18 cellular contexts compared by ENCODE assay signal in genomic region chr6:31721351-31722020, GRCh38. TPM values are rescaled to one million over a fixed set of nuclear protein-coding genes. Genes with fewer than 3 reads are reported as not detected.
A peak's percentile ranks its signal among the peaks of the same experiment; 100 is the strongest.
DNase-seq lines count a peak whose midpoint lies in the region; ATAC-seq and TF ChIP-seq lines count a peak whose summit lies in the region.
"Had no signal": no experiment of that assay in that cellular context is flagged by ENCODE, and none has a peak within 500 bp of the region (broad histone marks: within the 10 kb centered on the region; RNA-seq: fewer than 3 reads in every experiment).

TSS of gene LY6G6C (minus strand) at chr6:31721746. CDS start at chr6:31721679, 67 bp downstream.

- H3K27ac Mint-ChIP-seq in activated naive CD4-positive, alpha-beta T cell treated with anti-CD3 and anti-CD28 coated beads, Interleukin-2, amount 50 U/mL, for 72 hours: peak within 1 kb of the TSS; percentile 2 to 63
- no peak within 1 kb of the TSS for H3K27ac Mint-ChIP-seq in activated naive CD4-positive, alpha-beta T cell treated with anti-CD3 and anti-CD28 coated beads, Interleukin-2, amount 10 ng/mL, durations not matched to agents 7 days and 5 days
- H3K27ac Mint-ChIP-seq in activated T-helper 17 cell treated with anti-CD3 and anti-CD28 coated beads, Interleukin-2, amount 50 U/mL, for 72 hours: peak within 1 kb of the TSS; percentile 71
- no peak within 1 kb of the TSS for H3K27ac Mint-ChIP-seq in activated CD4-positive, alpha-beta memory T cell treated with anti-CD3 and anti-CD28 coated beads for 36 hours
- H3K27ac Mint-ChIP-seq: CD4-positive, alpha-beta T cell had no signal

- no peak for ATAC-seq in activated naive CD4-positive, alpha-beta T cell treated with anti-CD3 and anti-CD28 coated beads, Interleukin-2, amount 50 U/mL, for 72 hours
- no peak for ATAC-seq in activated T-helper 17 cell treated with anti-CD3 and anti-CD28 coated beads, Interleukin-2, amount 50 U/mL, for 72 hours (replicated peaks)
- no peak for ATAC-seq in GM18519 (IDR thresholded peaks at IDR 0.05; ENCODE audit: low FRiP score, unreplicated experiment)
- ATAC-seq: A549 had no signal

- no peaks in the 10 kb centered on the region for H3K27me3 ChIP-seq in spleen (replicated peaks in 1 of 7)
- H3K27me3 ChIP-seq: SJSA1 had no signal

- TF ChIP-seq POLR2A in lower leg skin (IDR thresholded peaks at IDR 0.05): no peak
- no peak for TF ChIP-seq POLR2A in spleen (IDR thresholded peaks at IDR 0.05)

- H3K27me3 Mint-ChIP-seq in activated naive CD4-positive, alpha-beta T cell treated with anti-CD3 and anti-CD28 coated beads, Interleukin-2, amount 10 ng/mL, durations not matched to agents 7 days and 5 days: peaks cover 30% of the 10 kb centered on the region
- H3K27me3 Mint-ChIP-seq in activated T-helper 17 cell treated with anti-CD3 and anti-CD28 coated beads, Interleukin-2, amount 50 U/mL, for 72 hours: no peaks in the 10 kb centered on the region
- H3K27me3 Mint-ChIP-seq in activated CD4-positive, alpha-beta memory T cell treated with anti-CD3 and anti-CD28 coated beads for 36 hours: no peaks in the 10 kb centered on the region
- H3K27me3 Mint-ChIP-seq: CD4-positive, alpha-beta T cell; IgD-negative memory B cell had no signal

- H3K36me3 ChIP-seq in spleen: peaks cover 0 to 18% (median 0%) of the 10 kb centered on the region in 6 donors

- POLR2A ChIA-PET in activated CD4-positive, alpha-beta memory T cell treated with anti-CD3 and anti-CD28 coated beads for 36 hours (lab: Charles Lee): no interaction called here

- DNase-seq in activated naive CD4-positive, alpha-beta T cell treated with anti-CD3 and anti-CD28 coated beads, Interleukin-2, amount 50 U/mL, for 72 hours (ENCODE audit: low spot score in 2 of 2): no peak
- no peak for DNase-seq in activated naive CD4-positive, alpha-beta T cell treated with anti-CD3 and anti-CD28 coated beads, Interleukin-2, amount 10 ng/mL, durations not matched to agents 7 days and 5 days
- DNase-seq in lower leg skin (ENCODE audit: low spot score in 2 of 2) (no peak), spleen (peak; percentile 61), head of caudate nucleus (no peak)
- DNase-seq in activated CD4-positive, alpha-beta memory T cell treated with anti-CD3 and anti-CD28 coated beads for 36 hours: no peak
- DNase-seq: CD4-positive, alpha-beta T cell; DMS79 treated with DMSO at 0.1 percent for 48 hours; GF-D8; NCI-H1436; NCI-H2029 treated with DMSO at 0.1 percent for 48 hours; NCI-H524 treated with DMSO at 0.1 percent for 48 hours had no signal

- no peaks in the 10 kb centered on the region for H3K9me3 Mint-ChIP-seq in activated naive CD4-positive, alpha-beta T cell treated with anti-CD3 and anti-CD28 coated beads, Interleukin-2, amount 50 U/mL, for 72 hours
- no peaks in the 10 kb centered on the region for H3K9me3 Mint-ChIP-seq in activated naive CD4-positive, alpha-beta T cell treated with anti-CD3 and anti-CD28 coated beads, Interleukin-2, amount 10 ng/mL, durations not matched to agents 7 days and 5 days
- H3K9me3 Mint-ChIP-seq in activated T-helper 17 cell treated with anti-CD3 and anti-CD28 coated beads, Interleukin-2, amount 50 U/mL, for 72 hours: no peaks in the 10 kb centered on the region
- no peaks in the 10 kb centered on the region for H3K9me3 Mint-ChIP-seq in activated CD4-positive, alpha-beta memory T cell treated with anti-CD3 and anti-CD28 coated beads for 36 hours
- H3K9me3 Mint-ChIP-seq: CD4-positive, alpha-beta T cell; IgD-negative memory B cell had no signal

- H3K4me1 ChIP-seq in spleen: peaks cover 5 to 25% (median 14%) of the 10 kb centered on the region in 6 donors
- H3K4me1 ChIP-seq: A549, SJSA1 had no signal

- WGBS in lower leg skin, 2 donors: 80 to 91% methylated on average over 4 of the region's 4 CpGs
- 77 to 94% (median 85%) methylated on average over 3 to 4 of the region's 4 CpGs for WGBS in spleen, 5 donors

- H3K4me3 Mint-ChIP-seq in activated naive CD4-positive, alpha-beta T cell treated with anti-CD3 and anti-CD28 coated beads, Interleukin-2, amount 10 ng/mL, durations not matched to agents 7 days and 5 days: no peak within 1 kb of the TSS
- H3K4me3 Mint-ChIP-seq in activated T-helper 17 cell treated with anti-CD3 and anti-CD28 coated beads, Interleukin-2, amount 50 U/mL, for 72 hours: no peak within 1 kb of the TSS
- H3K4me3 Mint-ChIP-seq in activated CD4-positive, alpha-beta memory T cell treated with anti-CD3 and anti-CD28 coated beads for 36 hours: no peak within 1 kb of the TSS
- H3K4me3 Mint-ChIP-seq: CD4-positive, alpha-beta T cell; IgD-negative memory B cell had no signal

- peaks cover 22% of the 10 kb centered on the region for H3K4me1 Mint-ChIP-seq in activated naive CD4-positive, alpha-beta T cell treated with anti-CD3 and anti-CD28 coated beads, Interleukin-2, amount 10 ng/mL, durations not matched to agents 7 days and 5 days
- peaks cover 15% of the 10 kb centered on the region for H3K4me1 Mint-ChIP-seq in activated T-helper 17 cell treated with anti-CD3 and anti-CD28 coated beads, Interleukin-2, amount 50 U/mL, for 72 hours
- peaks cover 10% of the 10 kb centered on the region for H3K4me1 Mint-ChIP-seq in activated CD4-positive, alpha-beta memory T cell treated with anti-CD3 and anti-CD28 coated beads for 36 hours (ENCODE audit: low read depth)

- no peaks in the 10 kb centered on the region for H3K9me3 ChIP-seq in spleen
- H3K9me3 ChIP-seq: A549, SJSA1 had no signal

- H3K4me3 ChIP-seq in lower leg skin (ENCODE audit: low read depth, poor library complexity, severe bottlenecking) (no peak within 1 kb of the TSS), spleen (no peak within 1 kb of the TSS)
- H3K4me3 ChIP-seq: A549, SJSA1 had no signal

- CTCF ChIA-PET in activated naive CD4-positive, alpha-beta T cell treated with anti-CD3 and anti-CD28 coated beads, Interleukin-2, amount 10 ng/mL, durations not matched to agents 7 days and 5 days (lab: Charles Lee): interaction anchor here (1.3 kb wide), 1 partner anchor 49 kb away, joined by 3 read pairs; no protein-coding TSS in a partner anchor
- CTCF ChIA-PET in activated CD4-positive, alpha-beta memory T cell treated with anti-CD3 and anti-CD28 coated beads for 36 hours (lab: Charles Lee): interaction anchor here (2.0 kb wide), 1 partner anchor 48 kb away, joined by 5 read pairs; no protein-coding TSS in a partner anchor

- TF ChIP-seq CTCF in lower leg skin (IDR thresholded peaks at IDR 0.05) (no peak), spleen (IDR thresholded peaks at IDR 0.05 in 8 of 11, conservative IDR thresholded peaks at IDR 0.05 in 3 of 11) (no peak)

- intact Hi-C loops in lower leg skin (cut with DNase I; ENCODE audit: low total_unique reads) (no loop called here), spleen (cut with DNase I; ENCODE audit: low total_unique reads) (no loop called here), head of caudate nucleus (cut with DNase I) (no loop called here)
- intact Hi-C loops in activated CD4-positive, alpha-beta memory T cell treated with anti-CD3 and anti-CD28 coated beads for 36 hours (cut with micrococcal nuclease): no loop called here

- H3K27ac ChIP-seq in spleen: no peak within 1 kb of the TSS
- H3K27ac ChIP-seq: A549, SJSA1 had no signal

- H3K36me3 Mint-ChIP-seq in activated naive CD4-positive, alpha-beta T cell treated with anti-CD3 and anti-CD28 coated beads, Interleukin-2, amount 50 U/mL, for 72 hours: no peaks in the 10 kb centered on the region
- peaks cover 8% of the 10 kb centered on the region for H3K36me3 Mint-ChIP-seq in activated naive CD4-positive, alpha-beta T cell treated with anti-CD3 and anti-CD28 coated beads, Interleukin-2, amount 10 ng/mL, durations not matched to agents 7 days and 5 days
- no peaks in the 10 kb centered on the region for H3K36me3 Mint-ChIP-seq in activated T-helper 17 cell treated with anti-CD3 and anti-CD28 coated beads, Interleukin-2, amount 50 U/mL, for 72 hours (ENCODE audit: low read depth)
- no peaks in the 10 kb centered on the region for H3K36me3 Mint-ChIP-seq in activated CD4-positive, alpha-beta memory T cell treated with anti-CD3 and anti-CD28 coated beads for 36 hours

RNA-seq across cellular contexts. Expression of gene LY6G6C, which starts in this region (rescaled TPM):
- not detected for total RNA-seq in activated naive CD4-positive, alpha-beta T cell treated with anti-CD3 and anti-CD28 coated beads, Interleukin-2, amount 50 U/mL, for 72 hours
- total RNA-seq in activated T-helper 17 cell treated with anti-CD3 and anti-CD28 coated beads, Interleukin-2, amount 50 U/mL, for 72 hours: under 1 TPM in 1 of 2 donors, not detected in 1; 0.64 TPM
- total RNA-seq in lower leg skin (100 to 1,000 TPM; 189 to 513 (median 237) TPM), spleen (under 1 TPM in 2 of 7 donors, not detected in 5; 0.49 to 0.77 TPM)
- not detected for polyA plus RNA-seq in spleen
- total RNA-seq in activated CD4-positive, alpha-beta memory T cell treated with anti-CD3 and anti-CD28 coated beads for 36 hours: not detected
- total RNA-seq: CD4-positive, alpha-beta T cell; H4; SJSA1 had no signal
- polyA plus RNA-seq: IgD-negative memory B cell had no signal

Comparison
In these comparisons a context has a peak if more than half of its experiments do, and no peak if none do; other contexts are left out.
1. RNA of gene LY6G6C (total RNA-seq): 189 to 513 TPM in lower leg skin; 0.64 TPM in activated T-helper 17 cell treated with anti-CD3 and anti-CD28 coated beads, Interleukin-2, amount 50 U/mL, for 72 hours, 0.49 to 0.77 TPM in spleen, not detected in activated CD4-positive, alpha-beta memory T cell treated with anti-CD3 and anti-CD28 coated beads for 36 hours and not detected in activated naive CD4-positive, alpha-beta T cell treated with anti-CD3 and anti-CD28 coated beads, Interleukin-2, amount 50 U/mL, for 72 hours; every median in the first group is over 100 times any median in the second.
2. H3K27ac Mint-ChIP-seq: peak in activated naive CD4-positive, alpha-beta T cell treated with anti-CD3 and anti-CD28 coated beads, Interleukin-2, amount 50 U/mL, for 72 hours (2 of 2) and activated T-helper 17 cell treated with anti-CD3 and anti-CD28 coated beads, Interleukin-2, amount 50 U/mL, for 72 hours (single experiment); none in activated naive CD4-positive, alpha-beta T cell treated with anti-CD3 and anti-CD28 coated beads, Interleukin-2, amount 10 ng/mL, durations not matched to agents 7 days and 5 days (single experiment) and activated CD4-positive, alpha-beta memory T cell treated with anti-CD3 and anti-CD28 coated beads for 36 hours (single experiment).
3. Peak in DNase-seq in spleen; RNA of the gene not detected or under 1 TPM.